ENCODE assay signal across 33 cellular contexts in the genomic region with DNA sequence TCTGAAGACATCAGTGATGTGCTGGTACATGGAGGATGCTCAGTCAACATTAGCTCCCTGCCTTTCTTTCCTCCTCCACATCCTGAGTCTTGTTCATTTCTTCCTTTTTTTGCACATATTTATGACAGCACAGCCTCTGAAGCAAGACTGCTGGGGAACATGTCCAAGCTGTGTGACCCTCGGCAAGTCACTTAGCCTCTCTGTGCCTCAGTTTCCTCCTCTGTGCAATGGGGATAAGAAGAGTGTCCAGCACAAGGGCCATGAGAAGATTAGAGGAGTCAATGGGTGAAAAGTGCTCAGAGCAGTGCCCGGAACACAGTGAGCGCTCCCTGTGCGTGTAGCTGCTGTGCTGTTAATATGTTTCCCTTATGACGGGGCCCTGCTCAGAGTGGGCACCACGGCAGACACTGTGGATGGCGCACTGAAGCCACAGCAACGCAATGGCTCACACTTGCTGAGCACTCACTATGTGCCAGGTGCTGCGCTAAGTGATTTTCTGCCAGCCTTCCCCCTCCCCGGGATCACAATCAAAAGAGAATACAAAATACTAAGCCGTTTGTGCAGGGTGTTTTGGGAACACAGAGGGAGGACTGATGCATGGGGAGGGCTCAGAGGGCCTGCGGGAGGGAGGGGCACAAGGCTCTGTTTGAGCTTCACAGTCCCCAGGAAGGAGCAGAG. TPM values are rescaled to one million over a fixed set of nuclear protein-coding genes. Genes with fewer than 3 reads are reported as not detected.
A peak's percentile ranks its signal among the peaks of the same experiment; 100 is the strongest.
DNase-seq lines count a peak whose midpoint lies in the region; ATAC-seq, FAIRE-seq and TF ChIP-seq lines count a peak whose summit lies in the region.
"Had no signal": no experiment of that assay in that cellular context is flagged by ENCODE, and none has a peak within 500 bp of the region (broad histone marks: within the 10 kb centered on the region; RNA-seq: fewer than 3 reads in every experiment).

No MANE protein-coding gene starts in this region.

- H3F3A ChIP-seq in GM23338 (replicated peaks; ENCODE audit: low read depth), result no peaks in the 10 kb centered on the region

- H3K27ac ChIP-seq in GM23338 (ENCODE audit: low read depth) (no peak overlapping the region), angular gyrus (ENCODE audit: low read depth, low read length) (peak overlapping the region; percentile 87), HepG2 (ENCODE audit: extremely low read length, insufficient read depth, low read length) (no peak overlapping the region)
- H3K27ac ChIP-seq: C4-2B, neutrophil, RWPE1 had no signal

- no peaks in the 10 kb centered on the region for H3K36me3 Mint-ChIP-seq in GM23338 (ENCODE audit: low read depth)
- H3K36me3 Mint-ChIP-seq: activated naive CD8-positive, alpha-beta T cell treated with anti-CD3 and anti-CD28 coated beads for 36 hours; stimulated activated memory B cell treated with anti-CD40 and anti-IgM and Interleukin-4, amounts not matched to agents 10 μg/mL and 1 μg/mL and 100 μg/mL, for 72 hours had no signal

- H3K4me3 ChIP-seq in GM23338 (no peak overlapping the region), HepG2 (replicated peaks in 1 of 3; ENCODE audit: insufficient read depth in 1 of 3, low read depth in 2 of 3, low read length in 3 of 3) (no peak overlapping the region)
- H3K4me3 ChIP-seq: gastrocnemius medialis had no signal

- ATAC-seq in GM23338 (no peak), HepG2 (no peak), sciatic nerve (no peak), GM19351 (IDR thresholded peaks at IDR 0.05; ENCODE audit: unreplicated experiment) (no peak)
- ATAC-seq: gastrocnemius medialis; stimulated activated memory B cell treated with anti-CD40 and anti-IgM and Interleukin-4, amounts not matched to agents 10 μg/mL and 1 μg/mL and 100 μg/mL, for 72 hours had no signal

- TF ChIP-seq EP300 in HepG2 (IDR thresholded peaks at IDR 0.05; ENCODE audit: low read depth in 2 of 2, low read length in 2 of 2), result no peak
- TF ChIP-seq EP300 in HepG2 (CRISPR knock-in tag; IDR thresholded peaks at IDR 0.05; ENCODE audit: borderline replicate concordance), result no peak

- TF ChIP-seq CTCF in GM23338 (conservative IDR thresholded peaks at IDR 0.05; ENCODE audit: low read depth in 2 of 2) (no peak), HepG2 (CRISPR knock-in tag; IDR thresholded peaks at IDR 0.05) (no peak)

- intact Hi-C loops in HepG2 (cut with micrococcal nuclease; ENCODE audit: unreplicated experiment) (no loop called here), sciatic nerve (cut with DNase I) (no loop called here)

- peaks cover 16% of the 10 kb centered on the region for H3K4me1 Mint-ChIP-seq in GM23338

- WGBS in HepG2 (ENCODE audit: low lambda C conversion rate), result 93% methylated on average over 9 of the region's 12 CpGs

- H3K27me3 ChIP-seq in GM23338 (ENCODE audit: insufficient read depth) (no peaks in the 10 kb centered on the region), HepG2 (ENCODE audit: control insufficient read depth in 1 of 2, insufficient read depth in 2 of 2, low read length in 2 of 2) (no peaks in the 10 kb centered on the region)
- H3K27me3 ChIP-seq: dorsolateral prefrontal cortex, gastrocnemius medialis, neutrophil had no signal

- CTCF ChIA-PET in HepG2 (lab: Yijun Ruan, JAX; ENCODE audit: low intra/inter-chr PET ratio, low total read pairs), result no interaction called here

- H3K9me2 ChIP-seq in GM23338 (ENCODE audit: insufficient read depth), result no peaks in the 10 kb centered on the region
- H3K9me2 ChIP-seq: SK-N-SH had no signal

- no peaks in the 10 kb centered on the region for H3K9me3 ChIP-seq in HepG2 (ENCODE audit: low read length)
- H3K9me3 ChIP-seq: Caco-2, gastrocnemius medialis, neutrophil, SK-N-SH had no signal

- no peak for FAIRE-seq in HepG2 (lab: Jason Lieb, UNC)
- FAIRE-seq: astrocyte, endometrium had no signal

- H3K4me3 Mint-ChIP-seq in GM23338, result no peak overlapping the region
- H3K4me3 Mint-ChIP-seq: activated naive CD8-positive, alpha-beta T cell treated with anti-CD3 and anti-CD28 coated beads for 36 hours; activated T-cell treated with anti-CD3 and anti-CD28 coated beads, Interleukin-2, amount 50 U/mL, for 24 hours; stimulated activated memory B cell treated with anti-CD40 and anti-IgM and Interleukin-4, amounts not matched to agents 10 μg/mL and 1 μg/mL and 100 μg/mL, for 72 hours; T-helper 1 cell treated with Interleukin-12 subunit alpha and Interleukin-12 subunit beta and Interleukin-4 antibody, amounts not matched to agents 30 μg/mL and 1 μg/mL, for 36 hours; type B pancreatic cell had no signal

- H3K27ac Mint-ChIP-seq in GM23338, result peak overlapping the region; percentile 35; the same call in 1 of the 2 replicates
- H3K27ac Mint-ChIP-seq: activated naive CD8-positive, alpha-beta T cell treated with anti-CD3 and anti-CD28 coated beads for 36 hours; activated T-cell treated with anti-CD3 and anti-CD28 coated beads, Interleukin-2, amount 50 U/mL, for 24 hours; progenitor cell of endocrine pancreas; stimulated activated memory B cell treated with anti-CD40 and anti-IgM and Interleukin-4, amounts not matched to agents 10 μg/mL and 1 μg/mL and 100 μg/mL, for 72 hours; T-helper 1 cell treated with Interleukin-12 subunit alpha and Interleukin-12 subunit beta and Interleukin-4 antibody, amounts not matched to agents 30 μg/mL and 1 μg/mL, for 36 hours; type B pancreatic cell had no signal

- H3K4me1 ChIP-seq in GM23338 (ENCODE audit: insufficient read depth), result no peaks in the 10 kb centered on the region
- H3K4me1 ChIP-seq in HepG2 (ENCODE audit: insufficient read depth, low read length), result peaks cover 10% of the 10 kb centered on the region
- H3K4me1 ChIP-seq: Caco-2 had no signal

- H3K36me3 ChIP-seq in GM23338 (ENCODE audit: insufficient read depth) (no peaks in the 10 kb centered on the region), HepG2 (replicated peaks in 1 of 2; ENCODE audit: control insufficient read depth in 1 of 2, insufficient read depth in 2 of 2, low read length in 2 of 2) (no peaks in the 10 kb centered on the region; a peak in 1 of 5 replicates)
- H3K36me3 ChIP-seq: neutrophil had no signal

- DNase-seq in GM23338 (ENCODE audit: low spot score) (no peak), HepG2 (ENCODE audit: low spot score) (no peak), sciatic nerve (ENCODE audit: low spot score) (peak; percentile 55), NAMALWA (ENCODE audit: low spot score) (no peak), EL (no peak)
- no peak for DNase-seq in activated naive CD4-positive, alpha-beta T cell treated with anti-CD3 and anti-CD28 coated beads, Interleukin-2, amount 50 U/mL, for 16 hours
- DNase-seq: activated CD4-positive, alpha-beta T cell treated with anti-CD3 and anti-CD28 coated beads, Interleukin-2, amount 50 U/mL, for 1 hour; activated CD4-positive, CD25-positive, alpha-beta regulatory T cell; activated effector memory CD4-positive, alpha-beta T cell treated with anti-CD3 and anti-CD28 coated beads, Interleukin-2, amount 50 U/mL, for 16 hours; activated naive CD8-positive, alpha-beta T cell treated with anti-CD3 and anti-CD28 coated beads for 36 hours; activated T-cell treated with anti-CD3 and anti-CD28 coated beads, Interleukin-2, amount 50 U/mL, for 24 hours; Caco-2; central memory CD4-positive, alpha-beta T cell; DMS53; mesendoderm; NCI-H1105; NCI-H187; NCI-H446 treated with DMSO at 0.1 percent for 48 hours; OCI-M1; SK-N-SH had no signal

- BruUV-seq in HepG2 (replicated peaks; lab: Mats Ljungman, UMichigan), result no TSS peak

- TF ChIP-seq RAD21 in HepG2 (CRISPR knock-in tag; IDR thresholded peaks at IDR 0.05), result no peak

- no peak overlapping the region for H3K9ac ChIP-seq in HepG2 (ENCODE audit: insufficient read depth, low read depth, low read length)
- H3K9ac ChIP-seq: SK-N-SH had no signal

- POLR2A ChIA-PET in HepG2 (lab: Yijun Ruan, JAX), result no interaction called here

- H3K79me2 ChIP-seq in GM23338 (replicated peaks; ENCODE audit: insufficient read depth), result no peaks in the 10 kb centered on the region
- no peaks in the 10 kb centered on the region for H3K79me2 ChIP-seq in HepG2 (ENCODE audit: insufficient read depth, low read length)

- no peak for TF ChIP-seq POLR2A in HepG2 (IDR thresholded peaks at IDR 0.05; ENCODE audit: insufficient read depth in 1 of 2, low read depth in 2 of 2, low read length in 2 of 2)

- H3K4me2 ChIP-seq in GM23338, result no peak overlapping the region
- H3K4me2 ChIP-seq in HepG2 (ENCODE audit: low read depth, low read length), result no peak overlapping the region
- H3K4me2 ChIP-seq: SK-N-SH had no signal

- in situ Hi-C loops in HepG2 (cut with HindIII; ENCODE audit: extremely low pct_ligation_motif_present, low pct_unique_long_range_greater_than_20kb), result no loop called here

- H4K20me1 ChIP-seq in GM23338 (replicated peaks; ENCODE audit: insufficient read depth) (no peaks in the 10 kb centered on the region), HepG2 (ENCODE audit: insufficient read depth, low read length) (no peaks in the 10 kb centered on the region)

- no peaks in the 10 kb centered on the region for H3K9me3 Mint-ChIP-seq in GM23338
- H3K9me3 Mint-ChIP-seq: activated naive CD8-positive, alpha-beta T cell treated with anti-CD3 and anti-CD28 coated beads for 36 hours; activated T-cell treated with anti-CD3 and anti-CD28 coated beads, Interleukin-2, amount 50 U/mL, for 24 hours; stimulated activated memory B cell treated with anti-CD40 and anti-IgM and Interleukin-4, amounts not matched to agents 10 μg/mL and 1 μg/mL and 100 μg/mL, for 72 hours; T-helper 1 cell treated with Interleukin-12 subunit alpha and Interleukin-12 subunit beta and Interleukin-4 antibody, amounts not matched to agents 30 μg/mL and 1 μg/mL, for 36 hours; type B pancreatic cell had no signal

- H2AFZ ChIP-seq in GM23338 (no peak overlapping the region), HepG2 (ENCODE audit: low read length) (no peak overlapping the region)

- peaks cover 8% of the 10 kb centered on the region for H3K27me3 Mint-ChIP-seq in GM23338 (ENCODE audit: insufficient read depth, low read depth, poor library complexity)
- H3K27me3 Mint-ChIP-seq: activated naive CD8-positive, alpha-beta T cell treated with anti-CD3 and anti-CD28 coated beads for 36 hours; activated T-cell treated with anti-CD3 and anti-CD28 coated beads, Interleukin-2, amount 50 U/mL, for 24 hours; progenitor cell of endocrine pancreas; stimulated activated memory B cell treated with anti-CD40 and anti-IgM and Interleukin-4, amounts not matched to agents 10 μg/mL and 1 μg/mL and 100 μg/mL, for 72 hours; type B pancreatic cell had no signal

RNA-seq across cellular contexts. Expression of gene ZCCHC24, which starts 28.7 kb away (rescaled TPM):
- 7.2 and 10.1 TPM in 2 replicates for total RNA-seq in GM23338 (2014; rRNA removed; shearing (Covaris generic))
- polyA plus RNA-seq in GM23338 (2016; fragmentation: Nextera tagmentation; extraction: Ambion mirVana), result 2.0 and 2.9 TPM in 2 replicates
- 3.1 and 3.9 TPM in 2 replicates for total RNA-seq in HepG2 (2016; rRNA removed; fragmentation: Illumina TruSeq; extraction: Trizol)
- 0.62 and 0.81 TPM in 2 replicates for total RNA-seq in HepG2 (2016; cell fraction: cytosol; rRNA removed; fragmentation: Illumina TruSeq; extraction: Trizol; ENCODE audit: low read depth)
- 3.5 and 3.6 TPM in 2 replicates for total RNA-seq in HepG2 (2016; cell fraction: insoluble cytoplasmic fraction; rRNA removed; fragmentation: Illumina TruSeq; extraction: Trizol)
- 3.7 and 4.0 TPM in 2 replicates for total RNA-seq in HepG2 (2016; cell fraction: membrane; rRNA removed; fragmentation: Illumina TruSeq; extraction: Trizol)
- 2.4 and 2.5 TPM in 2 replicates for total RNA-seq in HepG2 (2016; cell fraction: nucleus; rRNA removed; fragmentation: Illumina TruSeq; extraction: Trizol)
- 7.7 and 7.9 TPM in 2 replicates for polyA plus RNA-seq in HepG2 (2011; rRNA removed)
- polyA plus RNA-seq in HepG2 (2011; cell fraction: cytosol; rRNA removed), result 6.1 and 7.9 TPM in 2 replicates
- 5.9 and 9.2 TPM in 2 replicates for polyA plus RNA-seq in HepG2 (2011; cell fraction: nucleus; rRNA removed)
- polyA plus RNA-seq in HepG2 (2012), result 3.8 and 4.0 TPM in 2 replicates
- polyA plus RNA-seq in HepG2 (2016; cell fraction: cytosol; fragmentation: Illumina TruSeq; extraction: Trizol; ENCODE audit: low read depth), result 0.43 and 0.45 TPM in 2 replicates
- polyA plus RNA-seq in HepG2 (2016; cell fraction: insoluble cytoplasmic fraction; fragmentation: Illumina TruSeq; extraction: Trizol; ENCODE audit: low read depth), result 5.1 and 5.5 TPM in 2 replicates
- polyA plus RNA-seq in HepG2 (2016; cell fraction: membrane; fragmentation: Illumina TruSeq; extraction: Trizol; ENCODE audit: low read depth), result 2.8 and 3.1 TPM in 2 replicates
- polyA plus RNA-seq in HepG2 (2016; cell fraction: nucleus; fragmentation: Illumina TruSeq; extraction: Trizol; ENCODE audit: insufficient read depth, low read depth), result 4.3 and 4.9 TPM in 2 replicates
- 4.8 and 18.6 TPM in 2 replicates for polyA minus RNA-seq in HepG2 (2011; rRNA and poly(A)+ RNA removed; ENCODE audit: low replicate concordance)
- 7.8 and 8.3 TPM in 2 replicates for polyA minus RNA-seq in HepG2 (2011; cell fraction: cytosol; rRNA and poly(A)+ RNA removed)
- 3.5 and 3.6 TPM in 2 replicates for polyA minus RNA-seq in HepG2 (2011; cell fraction: nucleus; rRNA and poly(A)+ RNA removed)
- total RNA-seq in sciatic nerve, result 150 TPM

Comparison
In these comparisons a context has a peak if more than half of its experiments do, and no peak if none do; other contexts are left out.
1. RNA of gene ZCCHC24, which starts 28.7 kb away (total RNA-seq): 150 TPM in sciatic nerve (single experiment); 7.2 to 10.1 TPM in GM23338 and 0.62 to 4.0 TPM in HepG2; every median in the first group is over 10 times any median in the second.